26 cellular contexts compared by ENCODE assay signal in genomic region chr17:26765860-26766709, GRCh38.
"Had no signal": no experiment of that assay in that cellular context is flagged by ENCODE, and none has a peak within 500 bp of the region (broad histone marks: within the 10 kb centered on the region; RNA-seq: fewer than 3 reads in every experiment).

No MANE protein-coding gene starts in this region.

- ATAC-seq: activated T-cell treated with anti-CD3 and anti-CD28 coated beads, Interleukin-2, amount 50 U/mL, for 4 hours; activated T-helper 17 cell treated with anti-CD3 and anti-CD28 coated beads, Interleukin-2, amount 50 U/mL, for 72 hours; Panc1; T-helper 17 cell; WTC11 had no signal

- DNase-seq: activated CD4-positive, alpha-beta memory T cell treated with anti-CD3 and anti-CD28 coated beads for 36 hours; activated CD4-positive, alpha-beta T cell treated with anti-CD3 and anti-CD28 coated beads for 1 hour; activated CD4-positive, alpha-beta T cell treated with anti-CD3 and anti-CD28 coated beads, Interleukin-2, amount 10 ng/mL, durations not matched to agents 24 days and 14 days; activated CD8-positive, alpha-beta memory T cell treated with anti-CD3 and anti-CD28 coated beads for 24 hours; activated gamma-delta T cell; activated naive CD4-positive, alpha-beta T cell treated with anti-CD3 and anti-CD28 coated beads for 36 hours; activated T-cell treated with anti-CD3 and anti-CD28 coated beads, Interleukin-2, amount 50 U/mL, for 4 hours; amygdala; brain microvascular endothelial cell; cerebellar nuclear complex; KG1; NCI-H1048; NCI-H146; NCI-H187 treated with DMSO at 0.1 percent for 48 hours; NCI-H345; NCI-H510A; NCI-H526 treated with DMSO at 0.1 percent for 48 hours; NCI-H82; OCI-M1; RPMI8226; SHP77; T-helper 17 cell; T-helper 9 cell had no signal
